ENCODE assay signal across 8 cellular contexts in genomic region chr17:2101448-2102257, GRCh38. TPM values are rescaled to one million over a fixed set of nuclear protein-coding genes. Genes with fewer than 3 reads are reported as not detected.
DNase-seq lines count a peak whose midpoint lies in the region; ATAC-seq and TF ChIP-seq lines count a peak whose summit lies in the region.

No MANE protein-coding gene starts in this region.

- no peak overlapping the region for H3K27ac Mint-ChIP-seq in Calu3 (ENCODE audit: unreplicated experiment)
- H3K27ac Mint-ChIP-seq in activated naive CD4-positive, alpha-beta T cell treated with anti-CD3 and anti-CD28 coated beads for 36 hours, result peak overlapping the region; percentile 53

- no peak overlapping the region for H3K4me3 Mint-ChIP-seq in Calu3 (ENCODE audit: low read depth, unreplicated experiment)
- H3K4me3 Mint-ChIP-seq in activated naive CD4-positive, alpha-beta T cell treated with anti-CD3 and anti-CD28 coated beads for 36 hours, result no peak overlapping the region

- intact Hi-C loops in Calu3 (cut with micrococcal nuclease; ENCODE audit: unreplicated experiment), result no loop called here
- intact Hi-C loops in activated naive CD4-positive, alpha-beta T cell treated with anti-CD3 and anti-CD28 coated beads for 36 hours (cut with micrococcal nuclease), result no loop called here
- intact Hi-C loops in mucosa of descending colon (cut with DNase I, micrococcal nuclease), result no loop called here

- no peaks in the 10 kb centered on the region for H3K27me3 Mint-ChIP-seq in Calu3 (ENCODE audit: unreplicated experiment)
- H3K27me3 Mint-ChIP-seq in activated naive CD4-positive, alpha-beta T cell treated with anti-CD3 and anti-CD28 coated beads for 36 hours (ENCODE audit: low read depth), result no peaks in the 10 kb centered on the region

- TF ChIP-seq CTCF in Calu3 (IDR thresholded peaks at IDR 0.05; ENCODE audit: unreplicated experiment) (no peak), mucosa of descending colon (IDR thresholded peaks at IDR 0.05) (no peak), omental fat pad (IDR thresholded peaks at IDR 0.05) (no peak), GM10266 (IDR thresholded peaks at IDR 0.05; ENCODE audit: control insufficient read depth, insufficient read depth, low read depth, missing control alignments) (no peak)

- no peaks in the 10 kb centered on the region for H3K36me3 ChIP-seq in mucosa of descending colon (ENCODE audit: low read depth)

- peaks cover 8% of the 10 kb centered on the region for H3K4me1 Mint-ChIP-seq in Calu3 (ENCODE audit: low read depth, unreplicated experiment)
- peaks cover 20% of the 10 kb centered on the region for H3K4me1 Mint-ChIP-seq in activated naive CD4-positive, alpha-beta T cell treated with anti-CD3 and anti-CD28 coated beads for 36 hours (ENCODE audit: low read depth)

- H3K36me3 Mint-ChIP-seq in Calu3 (ENCODE audit: insufficient read depth, unreplicated experiment), result no peaks in the 10 kb centered on the region
- no peaks in the 10 kb centered on the region for H3K36me3 Mint-ChIP-seq in activated naive CD4-positive, alpha-beta T cell treated with anti-CD3 and anti-CD28 coated beads for 36 hours (ENCODE audit: low read depth)

- no peak overlapping the region for H3K4me3 ChIP-seq in mucosa of descending colon

- peak; percentile 98 for ATAC-seq in mucosa of descending colon
- no peak for ATAC-seq in omental fat pad (ENCODE audit: low FRiP score)

- no peaks in the 10 kb centered on the region for H3K9me3 Mint-ChIP-seq in Calu3 (ENCODE audit: low read depth, unreplicated experiment)
- H3K9me3 Mint-ChIP-seq in activated naive CD4-positive, alpha-beta T cell treated with anti-CD3 and anti-CD28 coated beads for 36 hours, result no peaks in the 10 kb centered on the region

- CTCF ChIA-PET in Calu3 (lab: Charles Lee), result interaction anchor here (0.7 to 1.0 kb wide), 2 partner anchors 19 to 64 kb away, joined by 3 read pairs; no protein-coding TSS in a partner anchor
- CTCF ChIA-PET in activated naive CD4-positive, alpha-beta T cell treated with anti-CD3 and anti-CD28 coated beads for 36 hours (lab: Charles Lee), result interaction anchor here (0.7 to 1.3 kb wide), 4 partner anchors 42 to 144 kb away, joined by 3 read pairs; no protein-coding TSS in a partner anchor

- H3K4me1 ChIP-seq in mucosa of descending colon (ENCODE audit: low read depth), result peaks cover 20% of the 10 kb centered on the region

- BruUV-seq in Calu3 (replicated peaks; lab: Mats Ljungman, UMichigan), result no TSS peak

- DNase-seq in Calu3, result peak; percentile 71
- peak; percentile 68 for DNase-seq in NCI-H2171 treated with DMSO at 0.1 percent for 48 hours (lab: John Stamatoyannopoulos, UW)
- peak; percentile 87 for DNase-seq in activated naive CD4-positive, alpha-beta T cell treated with anti-CD3 and anti-CD28 coated beads for 36 hours
- DNase-seq in mucosa of descending colon, result peak; percentile 92 to 97 (median 93)
- no peak for DNase-seq in NAMALWA (ENCODE audit: low spot score)
- no peak for DNase-seq in HCEC 1CT
- DNase-seq in omental fat pad (ENCODE audit: low spot score), result no peak
- no peak for DNase-seq in GM10266 (ENCODE audit: extremely low spot score)

- no peaks in the 10 kb centered on the region for H3K9me3 ChIP-seq in mucosa of descending colon

RNA-seq across cellular contexts. Expression of gene HIC1, which starts 46.8 kb away (rescaled TPM):
- total RNA-seq in Calu3 (2022) (0.61 and 1.2 TPM in 2 replicates), mucosa of descending colon (10 to 100 TPM in 2 of 3 donors, 1 to 10 TPM in 1; 6.0 to 28.9 (median 13.5) TPM), omental fat pad (10 to 100 TPM in 3 of 4 donors, 1 to 10 TPM in 1; 9.9 to 63.8 (median 37.3) TPM)
- total RNA-seq in activated naive CD4-positive, alpha-beta T cell treated with anti-CD3 and anti-CD28 coated beads for 36 hours, result 10 to 100 TPM; 14.8 TPM

RNA-seq across cellular contexts. Expression of gene OVCA2, which starts 59.8 kb away (rescaled TPM):
- total RNA-seq in Calu3 (2022), result 21.0 and 22.1 TPM in 2 replicates
- 10 to 100 TPM; 22.7 to 24.7 TPM for total RNA-seq in activated naive CD4-positive, alpha-beta T cell treated with anti-CD3 and anti-CD28 coated beads for 36 hours
- 10 to 100 TPM; 25.3 to 35.5 (median 33.0) TPM for total RNA-seq in mucosa of descending colon
- 10 to 100 TPM; 21.1 to 30.4 (median 26.2) TPM for total RNA-seq in omental fat pad

Comparison
In these comparisons a context has a peak if more than half of its experiments do, and no peak if none do; other contexts are left out.
1. DNase-seq: peak in Calu3 (single experiment), NCI-H2171 treated with DMSO at 0.1 percent for 48 hours (single experiment), activated naive CD4-positive, alpha-beta T cell treated with anti-CD3 and anti-CD28 coated beads for 36 hours (single experiment) and mucosa of descending colon (3 of 3); none in NAMALWA (single experiment), HCEC 1CT (single experiment), omental fat pad (single experiment) and GM10266 (single experiment).